Comparison of ENCODE assay signal across 8 cellular contexts in genomic region chr3:112303811-112304325, GRCh38. TPM values are rescaled to one million over a fixed set of nuclear protein-coding genes. Genes with fewer than 3 reads are reported as not detected.
DNase-seq lines count a peak whose midpoint lies in the region; ATAC-seq and TF ChIP-seq lines count a peak whose summit lies in the region.

No MANE protein-coding gene starts in this region.

- H3K9me3 Mint-ChIP-seq in CD4-positive, CD25-positive, alpha-beta regulatory T cell = no peaks in the 10 kb centered on the region
- H3K9me3 Mint-ChIP-seq in activated B cell treated with CpG ODN at 0.5 μM for 24 hours (no peaks in the 10 kb centered on the region), osteocyte (ENCODE audit: unreplicated experiment) (no peaks in the 10 kb centered on the region)
- H3K9me3 Mint-ChIP-seq in stimulated activated effector memory CD8-positive, alpha-beta T cell treated with anti-CD3 and anti-CD28 coated beads, Interleukin-12 subunit alpha, Interleukin-12 subunit beta, amount 100 ng/mL, for 72 hours = no peaks in the 10 kb centered on the region

- H3K27me3 ChIP-seq in CD4-positive, CD25-positive, alpha-beta regulatory T cell (ENCODE audit: control insufficient read depth, insufficient read depth, low read length) = no peaks in the 10 kb centered on the region
- H3K27me3 ChIP-seq in HAP-1 (ENCODE audit: low read depth) (no peaks in the 10 kb centered on the region), iPS-15b (ENCODE audit: control insufficient read depth, insufficient read depth, low read length) (no peaks in the 10 kb centered on the region)

- H3K4me1 Mint-ChIP-seq in CD4-positive, CD25-positive, alpha-beta regulatory T cell = peaks cover 0 to under 1% (median 0%) of the 10 kb centered on the region in 4 donors
- H3K4me1 Mint-ChIP-seq in activated B cell treated with CpG ODN at 0.5 μM for 24 hours = peaks cover 7% of the 10 kb centered on the region
- no peaks in the 10 kb centered on the region for H3K4me1 Mint-ChIP-seq in stimulated activated effector memory CD8-positive, alpha-beta T cell treated with anti-CD3 and anti-CD28 coated beads, Interleukin-12 subunit alpha, Interleukin-12 subunit beta, amount 100 ng/mL, for 72 hours
- H3K4me1 Mint-ChIP-seq in osteocyte (ENCODE audit: unreplicated experiment) = no peaks in the 10 kb centered on the region

- peak overlapping the region; percentile 51 for H3K9ac ChIP-seq in iPS-15b (ENCODE audit: low read depth, low read length)

- H3K4me1 ChIP-seq in CD4-positive, CD25-positive, alpha-beta regulatory T cell (ENCODE audit: control insufficient read depth, insufficient read depth, low read length, poor library complexity, severe bottlenecking) = peaks cover 6% of the 10 kb centered on the region
- peaks cover 22% of the 10 kb centered on the region for H3K4me1 ChIP-seq in HAP-1
- H3K4me1 ChIP-seq in iPS-15b (ENCODE audit: control insufficient read depth, insufficient read depth, low read length) = peaks cover 17% of the 10 kb centered on the region

- no peak overlapping the region for H3K27ac Mint-ChIP-seq in CD4-positive, CD25-positive, alpha-beta regulatory T cell
- H3K27ac Mint-ChIP-seq in activated B cell treated with CpG ODN at 0.5 μM for 24 hours (no peak overlapping the region), osteocyte (ENCODE audit: unreplicated experiment) (no peak overlapping the region)
- no peak overlapping the region for H3K27ac Mint-ChIP-seq in stimulated activated effector memory CD8-positive, alpha-beta T cell treated with anti-CD3 and anti-CD28 coated beads, Interleukin-12 subunit alpha, Interleukin-12 subunit beta, amount 100 ng/mL, for 72 hours

- H3K36me3 ChIP-seq in CD4-positive, CD25-positive, alpha-beta regulatory T cell (ENCODE audit: control insufficient read depth, insufficient read depth, low read length) = no peaks in the 10 kb centered on the region
- H3K36me3 ChIP-seq in HAP-1 (replicated peaks) (no peaks in the 10 kb centered on the region), iPS-15b (ENCODE audit: control insufficient read depth, insufficient read depth, low read length) (no peaks in the 10 kb centered on the region)

- TF ChIP-seq CTCF in activated B cell treated with CpG ODN at 0.5 μM for 24 hours (IDR thresholded peaks at IDR 0.05) = no peak
- no peak for TF ChIP-seq CTCF in osteocyte (IDR thresholded peaks at IDR 0.05)

- no peak overlapping the region for H3K4me3 Mint-ChIP-seq in CD4-positive, CD25-positive, alpha-beta regulatory T cell
- H3K4me3 Mint-ChIP-seq in activated B cell treated with CpG ODN at 0.5 μM for 24 hours (no peak overlapping the region), osteocyte (ENCODE audit: unreplicated experiment) (no peak overlapping the region)
- H3K4me3 Mint-ChIP-seq in stimulated activated effector memory CD8-positive, alpha-beta T cell treated with anti-CD3 and anti-CD28 coated beads, Interleukin-12 subunit alpha, Interleukin-12 subunit beta, amount 100 ng/mL, for 72 hours = no peak overlapping the region

- peak overlapping the region; percentile 87 for H3K4me3 ChIP-seq in CD4-positive, CD25-positive, alpha-beta regulatory T cell (ENCODE audit: low read depth, low read length)
- H3K4me3 ChIP-seq in HAP-1 (peak overlapping the region; percentile 17), iPS-15b (ENCODE audit: low read depth, low read length) (peak overlapping the region; percentile 64)

- peak; percentile 59 to 68 for ATAC-seq in CD4-positive, CD25-positive, alpha-beta regulatory T cell (ENCODE audit: low read depth in 2 of 2)
- ATAC-seq in activated B cell treated with CpG ODN at 0.5 μM for 24 hours (ENCODE audit: low read depth) = peak; percentile 88
- ATAC-seq in stimulated activated effector memory CD8-positive, alpha-beta T cell treated with anti-CD3 and anti-CD28 coated beads, Interleukin-12 subunit alpha, Interleukin-12 subunit beta, amount 100 ng/mL, for 72 hours = peak; percentile 37
- ATAC-seq in GM19328 (IDR thresholded peaks at IDR 0.05; ENCODE audit: unreplicated experiment) = no peak
- ATAC-seq in HG02884 (IDR thresholded peaks at IDR 0.05; ENCODE audit: unreplicated experiment) = no peak

- in situ Hi-C loops in HAP-1 (cut with MboI; ENCODE audit: low sequenced_read_pairs) = no loop called here

- H3K9me3 ChIP-seq in CD4-positive, CD25-positive, alpha-beta regulatory T cell (ENCODE audit: control insufficient read depth in 2 of 2, low read length in 2 of 2) = no peaks in the 10 kb centered on the region
- H3K9me3 ChIP-seq in HAP-1 (0 out of 2 replicates have a peak, but pooled peaks cover 3% of the 10 kb centered on the region), iPS-15b (ENCODE audit: control insufficient read depth, insufficient read depth, low read length) (no peaks in the 10 kb centered on the region)

- H3K36me3 Mint-ChIP-seq in CD4-positive, CD25-positive, alpha-beta regulatory T cell = no peaks in the 10 kb centered on the region
- no peaks in the 10 kb centered on the region for H3K36me3 Mint-ChIP-seq in activated B cell treated with CpG ODN at 0.5 μM for 24 hours (ENCODE audit: low read depth)
- no peaks in the 10 kb centered on the region for H3K36me3 Mint-ChIP-seq in stimulated activated effector memory CD8-positive, alpha-beta T cell treated with anti-CD3 and anti-CD28 coated beads, Interleukin-12 subunit alpha, Interleukin-12 subunit beta, amount 100 ng/mL, for 72 hours
- H3K36me3 Mint-ChIP-seq in osteocyte (ENCODE audit: unreplicated experiment) = no peaks in the 10 kb centered on the region

- CTCF ChIA-PET in activated B cell treated with CpG ODN at 0.5 μM for 24 hours (lab: Charles Lee) = interaction anchor here (0.7 to 4.5 kb wide), 6 partner anchors 10 to 216 kb away, joined by 3 to 26 read pairs (median 6); partner anchors contain the start of gene SLC9C1

- intact Hi-C loops in activated B cell treated with CpG ODN at 0.5 μM for 24 hours (cut with micrococcal nuclease) = loop anchor here (1.0 to 2.0 kb wide), 3 partner anchors 11 to 167 kb away; no protein-coding TSS in a partner anchor

- no peaks in the 10 kb centered on the region for H3K27me3 Mint-ChIP-seq in CD4-positive, CD25-positive, alpha-beta regulatory T cell
- H3K27me3 Mint-ChIP-seq in activated B cell treated with CpG ODN at 0.5 μM for 24 hours = no peaks in the 10 kb centered on the region
- peaks cover 6% of the 10 kb centered on the region for H3K27me3 Mint-ChIP-seq in osteocyte (ENCODE audit: unreplicated experiment)

- POLR2A ChIA-PET in activated B cell treated with CpG ODN at 0.5 μM for 24 hours (lab: Charles Lee) = interaction anchor here (0.9 to 2.4 kb wide), 5 partner anchors 10 to 195 kb away, joined by 3 to 19 read pairs (median 4); partner anchors contain the start of genes CD200, GCSAM and SLC9C1

- peak in 1 of 3 donors; percentile 43 for DNase-seq in CD4-positive, CD25-positive, alpha-beta regulatory T cell
- DNase-seq in HAP-1 (ENCODE audit: low spot score in 2 of 2) (peak; percentile 38 to 50), activated B cell treated with CpG ODN at 0.5 μM for 24 hours (peak; percentile 20), osteocyte (ENCODE audit: extremely low spot score, unreplicated experiment) (no peak)
- DNase-seq in stimulated activated effector memory CD8-positive, alpha-beta T cell treated with anti-CD3 and anti-CD28 coated beads, Interleukin-12 subunit alpha, Interleukin-12 subunit beta, amount 100 ng/mL, for 72 hours (ENCODE audit: low spot score in 2 of 2) = no peak

- H3K27ac ChIP-seq in CD4-positive, CD25-positive, alpha-beta regulatory T cell (ENCODE audit: insufficient read depth, low read length, poor library complexity, severe bottlenecking) = no peak overlapping the region

RNA-seq across cellular contexts. Expression of gene SLC9C1, which starts 9.9 kb away (rescaled TPM):
- total RNA-seq in CD4-positive, CD25-positive, alpha-beta regulatory T cell = not detected
- not detected for polyA plus RNA-seq in CD4-positive, CD25-positive, alpha-beta regulatory T cell
- 0.24 and 0.58 TPM in 2 replicates for total RNA-seq in activated B cell treated with CpG ODN at 0.5 μM for 24 hours
- total RNA-seq in osteocyte = not detected in 2 replicates

RNA-seq across cellular contexts. Expression of gene CD200, which starts 29.1 kb away (rescaled TPM):
- 2.8 TPM for total RNA-seq in CD4-positive, CD25-positive, alpha-beta regulatory T cell
- 1 to 10 TPM; 1.9 to 4.8 (median 3.4) TPM for polyA plus RNA-seq in CD4-positive, CD25-positive, alpha-beta regulatory T cell
- total RNA-seq in activated B cell treated with CpG ODN at 0.5 μM for 24 hours = 19.0 and 19.4 TPM in 2 replicates
- 0.27 TPM in 1 of 2 replicates, not detected in the other for total RNA-seq in osteocyte

Comparison
In these comparisons a context has a peak if more than half of its experiments do, and no peak if none do; other contexts are left out.
1. ATAC-seq: peak in CD4-positive, CD25-positive, alpha-beta regulatory T cell (2 of 2), activated B cell treated with CpG ODN at 0.5 μM for 24 hours (single experiment) and stimulated activated effector memory CD8-positive, alpha-beta T cell treated with anti-CD3 and anti-CD28 coated beads, Interleukin-12 subunit alpha, Interleukin-12 subunit beta, amount 100 ng/mL, for 72 hours (single experiment); none in GM19328 (single experiment) and HG02884 (single experiment).
2. DNase-seq: peak in HAP-1 (2 of 2) and activated B cell treated with CpG ODN at 0.5 μM for 24 hours (single experiment); none in stimulated activated effector memory CD8-positive, alpha-beta T cell treated with anti-CD3 and anti-CD28 coated beads, Interleukin-12 subunit alpha, Interleukin-12 subunit beta, amount 100 ng/mL, for 72 hours (0 of 2) and osteocyte (single experiment).
3. H3K4me3 ChIP-seq: peak in every context shown above with its lines; median percentile 87 in CD4-positive, CD25-positive, alpha-beta regulatory T cell; 64 in iPS-15b; 17 in HAP-1.